ENCODE assay signal across 24 cellular contexts in the genomic region with DNA sequence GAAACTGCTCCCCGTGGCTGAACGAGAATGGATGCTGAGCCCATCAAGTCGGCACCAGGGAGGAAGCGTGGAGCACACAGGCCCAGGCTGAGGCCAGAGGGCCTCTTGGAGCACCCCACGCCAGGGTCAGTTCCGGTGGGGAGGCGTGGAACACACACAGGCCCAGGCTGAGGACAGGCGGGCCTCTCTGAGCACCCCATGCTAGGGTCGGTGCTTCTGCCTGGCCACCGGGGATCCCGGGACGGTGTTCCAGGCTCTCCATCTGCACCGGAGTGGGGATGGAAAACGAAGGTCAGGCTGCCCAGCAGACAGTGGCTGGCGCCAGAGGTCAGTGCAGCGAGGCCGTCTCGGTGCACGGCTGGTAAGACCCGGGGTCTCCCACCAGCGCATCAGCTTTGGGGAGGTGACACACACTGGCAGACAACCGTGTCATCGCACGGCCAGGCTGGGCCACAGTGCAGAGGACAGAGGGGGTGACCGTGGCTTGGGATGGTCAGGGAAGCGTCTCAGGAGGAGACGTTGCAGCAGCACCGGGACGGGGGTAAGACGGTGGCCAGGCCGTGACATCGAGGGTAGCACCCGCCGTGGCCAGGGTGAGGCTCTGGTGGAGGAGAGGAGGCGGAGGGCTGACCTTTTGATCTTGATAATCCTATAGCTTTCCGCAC.
"Had no signal": no experiment of that assay in that cellular context is flagged by ENCODE, and none has a peak within 500 bp of the region (broad histone marks: within the 10 kb centered on the region; RNA-seq: fewer than 3 reads in every experiment).

No MANE protein-coding gene starts in this region.

- H3K27me3 ChIP-seq: body of pancreas, cardiac muscle cell, colonic mucosa, left lung, ovary, sigmoid colon, thyroid gland, upper lobe of right lung had no signal

- H3K9me3 ChIP-seq: colonic mucosa, lower lobe of right lung, mucosa of descending colon, ovary, thyroid gland, upper lobe of right lung had no signal

- H3K36me3 ChIP-seq: cardiac muscle cell, colonic mucosa, lower lobe of right lung, ovary, sigmoid colon, thyroid gland, upper lobe of right lung had no signal

- ATAC-seq: body of pancreas had no signal

- H3K27ac ChIP-seq: body of pancreas, cardiac muscle cell, colonic mucosa, left lung, lower lobe of right lung, ovary, sigmoid colon, thyroid gland, upper lobe of right lung had no signal

- H3K4me1 ChIP-seq: left lung, lower lobe of right lung, sigmoid colon, upper lobe of right lung had no signal

- FAIRE-seq: frontal cortex, islet of Langerhans, small intestine had no signal

- DNase-seq: activated CD4-positive, alpha-beta T cell treated with anti-CD3 and anti-CD28 coated beads for 4 hours; activated CD4-positive, alpha-beta T cell treated with anti-CD3 and anti-CD28 coated beads, Interleukin-2, amount 50 U/mL, for 4 hours; activated effector memory CD4-positive, alpha-beta T cell treated with Interleukin-2 at 50 U/mL for 16 hours; activated naive CD4-positive, alpha-beta T cell treated with Interleukin-2 at 50 U/mL for 16 hours; activated T-cell treated with anti-CD3 and anti-CD28 coated beads for 4 hours; anterior cingulate cortex; body of pancreas; cerebellar nuclear complex; effector memory CD4-positive, alpha-beta T cell; lower lobe of right lung; ovary; sigmoid colon; stimulated activated CD4-positive, alpha-beta T cell treated with anti-CD3 and anti-CD28 coated beads, Interleukin-4, amount 100 ng/mL, for 24 hours; stimulated activated naive CD8-positive, alpha-beta T cell treated with anti-CD3 and anti-CD28 coated beads, Interleukin-15, amount 100 ng/mL, for 72 hours; T-helper 9 cell; thyroid gland; upper lobe of right lung had no signal

- H3K4me3 ChIP-seq: body of pancreas, cardiac muscle cell, colonic mucosa, left lung, lower lobe of right lung, mucosa of descending colon, ovary, sigmoid colon, thyroid gland, upper lobe of right lung had no signal
